Comparison of ENCODE assay signal across 1 cellular context in genomic region chr4:7858498-7858897, GRCh38.
TF ChIP-seq lines count a peak whose summit lies in the region.

No MANE protein-coding gene starts in this region.

TF ChIP-seq in endothelial cell of umbilical vein, 7 proteins besides CTCF, POLR2A, EP300 and RAD21 (continued from another document):
- no peak for TF ChIP-seq MAX (IDR thresholded peaks at IDR 0.05; ENCODE audit: insufficient read depth, insufficient read length)
- TF ChIP-seq POLR2AphosphoS5 (IDR thresholded peaks at IDR 0.05; ENCODE audit: insufficient read depth, low read depth, low read length), result no peak
- no peak for TF ChIP-seq JUN (IDR thresholded peaks at IDR 0.05; ENCODE audit: borderline replicate concordance, insufficient read depth, insufficient read length, low read depth)
- TF ChIP-seq FOS (IDR thresholded peaks at IDR 0.05; ENCODE audit: borderline replicate concordance, insufficient read depth, low read length), result no peak
TF ChIP-seq in endothelial cell of umbilical vein: peak in this region for 0.
